ENCODE assay signal across 19 cellular contexts in genomic region chr3:14962762-14963161, GRCh38.
DNase-seq lines count a peak whose midpoint lies in the region; FAIRE-seq and TF ChIP-seq lines count a peak whose summit lies in the region.
"Had no signal": no experiment of that assay in that cellular context is flagged by ENCODE, and none has a peak within 500 bp of the region (broad histone marks: within the 10 kb centered on the region; RNA-seq: fewer than 3 reads in every experiment).

No MANE protein-coding gene starts in this region.

- DNase-seq in GM03348 (ENCODE audit: low spot score) (peak; percentile 11), RCC 7860 (ENCODE audit: low spot score) (peak; percentile 67), epithelial cell of esophagus (ENCODE audit: low read depth) (peak; percentile 26), skeletal muscle cell (ENCODE audit: low read depth) (peak; percentile 27), COR-L47 (lab: John Stamatoyannopoulos, UW) (no peak), activated gamma-delta T cell (lab: John Stamatoyannopoulos, UW) (no peak), NCI-H446 (lab: John Stamatoyannopoulos, UW) (no peak)
- DNase-seq: activated CD4-positive, alpha-beta T cell treated with anti-CD3 and anti-CD28 coated beads for 1 hour; esophagus squamous epithelium; naive thymus-derived CD8-positive, alpha-beta T cell; NCI-H2081; NCI-H69; posterior cingulate gyrus; small intestine; stimulated activated CD4-positive, alpha-beta T cell treated with anti-CD3 and anti-CD28 coated beads, Interleukin-4, amount 100 ng/mL, for 24 hours; T-helper 9 cell had no signal

- no peak for TF ChIP-seq CTCF in epithelial cell of esophagus (IDR thresholded peaks at IDR 0.05; ENCODE audit: insufficient read depth, low read depth, low read length, missing control alignments)

- H3K4me3 ChIP-seq in epithelial cell of esophagus (ENCODE audit: low read length) (no peak overlapping the region), skeletal muscle cell (ENCODE audit: low read depth, low read length) (no peak overlapping the region)
- H3K4me3 ChIP-seq: BLaER1 treated with 17β-estradiol and CSF1 and Interleukin-3, amounts not matched to agents 10 nM and 100 nM; esophagus squamous epithelium; GM23338; suprapubic skin had no signal

- FAIRE-seq in RCC 7860 (lab: Jason Lieb, UNC) = peak; percentile 82
- FAIRE-seq: small intestine had no signal

Comparison
In these comparisons a context has a peak if more than half of its experiments do, and no peak if none do; other contexts are left out.
1. DNase-seq: peak in GM03348 (single experiment), RCC 7860 (single experiment), epithelial cell of esophagus (single experiment) and skeletal muscle cell (single experiment); none in COR-L47 (single experiment), activated gamma-delta T cell (single experiment) and NCI-H446 (0 of 2).